In genomic region chr2:97742381-97742847, GRCh38 we compare ENCODE assay signal across 13 cellular contexts. TPM values are rescaled to one million over a fixed set of nuclear protein-coding genes. Genes with fewer than 3 reads are reported as not detected.
DNase-seq lines count a peak whose midpoint lies in the region; ATAC-seq lines count a peak whose summit lies in the region.
"Had no signal": no experiment of that assay in that cellular context is flagged by ENCODE, and none has a peak within 500 bp of the region (broad histone marks: within the 10 kb centered on the region; RNA-seq: fewer than 3 reads in every experiment).

No MANE protein-coding gene starts in this region.

- no peak overlapping the region for H3K4me2 ChIP-seq in GM23248 (ENCODE audit: unreplicated experiment)

- H3K4me3 ChIP-seq in GM23248: no peak overlapping the region
- H3K4me3 ChIP-seq: cardiac muscle cell, gastrocnemius medialis had no signal

- intact Hi-C loops in cardiac septum (cut with DNase I): no loop called here

- H3K27ac ChIP-seq in GM23248: no peak overlapping the region
- H3K27ac ChIP-seq: cardiac muscle cell, gastrocnemius medialis, VCaP had no signal

- no peaks in the 10 kb centered on the region for H3K27me3 ChIP-seq in GM23248 (replicated peaks; ENCODE audit: insufficient read depth)
- H3K27me3 ChIP-seq: cardiac muscle cell, gastrocnemius medialis had no signal

- H3K4me1 ChIP-seq in GM23248 (ENCODE audit: insufficient read depth): peaks cover 7% of the 10 kb centered on the region; the same call in 1 of the 2 replicates
- H3K4me1 ChIP-seq: gastrocnemius medialis had no signal

- H3K9me3 ChIP-seq in GM23248 (ENCODE audit: low read depth): no peaks in the 10 kb centered on the region
- H3K9me3 ChIP-seq: gastrocnemius medialis had no signal

- no peaks in the 10 kb centered on the region for H3K79me2 ChIP-seq in GM23248 (ENCODE audit: insufficient read depth)

- H2AFZ ChIP-seq in GM23248: no peak overlapping the region

- in situ Hi-C loops in GM23248 (cut with MboI): no loop called here

- 51 to 61% methylated on average over 4 of the region's 4 CpGs for WGBS in GM23248 (ENCODE audit: low coverage in 1 of 2, low lambda C conversion rate in 2 of 2, missing lambda C conversion rate in 2 of 2), 2 experiments

- DNase-seq in A172 (ENCODE audit: low spot score) (peak; percentile 62), GM23248 (peak; percentile 36), cardiac septum (ENCODE audit: low spot score) (peak; percentile 44), NCI-H345 treated with DMSO at 0.1 percent for 48 hours (lab: John Stamatoyannopoulos, UW; ENCODE audit: unreplicated experiment) (no peak), GM19238 (ENCODE audit: insufficient read length, low spot score) (no peak)
- DNase-seq in activated CD8-positive, alpha-beta memory T cell treated with anti-CD3 and anti-CD28 coated beads, Interleukin-2, amount 50 U/mL, for 4 hours: peak; percentile 11
- DNase-seq: midbrain, MM.1S had no signal

- H3K36me3 ChIP-seq in GM23248 (ENCODE audit: low read depth): no peaks in the 10 kb centered on the region
- H3K36me3 ChIP-seq: cardiac muscle cell had no signal

- no peaks in the 10 kb centered on the region for H3K9me2 ChIP-seq in GM23248 (ENCODE audit: insufficient read depth)

- no peak overlapping the region for H3K9ac ChIP-seq in GM23248

- ATAC-seq in HG03095 (IDR thresholded peaks at IDR 0.05; ENCODE audit: unreplicated experiment) (no peak), GM21717 (IDR thresholded peaks at IDR 0.05; ENCODE audit: unreplicated experiment) (no peak)
- ATAC-seq: gastrocnemius medialis had no signal

- H4K20me1 ChIP-seq in GM23248 (ENCODE audit: insufficient read depth): no peaks in the 10 kb centered on the region

- H3F3A ChIP-seq in GM23248 (ENCODE audit: insufficient read depth): 0 out of 2 replicates have a peak, but pooled peaks cover 5% of the 10 kb centered on the region

RNA-seq across cellular contexts. Expression of gene ZAP70, which starts 29.0 kb away (rescaled TPM):
- total RNA-seq in A172 (2014; rRNA removed; shearing (Covaris generic)): not detected in 2 replicates
- not detected in 2 replicates for total RNA-seq in GM23248 (2014; rRNA removed; shearing (Covaris generic))
- not detected in 2 replicates for polyA plus RNA-seq in GM23248 (2016; fragmentation: Nextera tagmentation; extraction: Ambion mirVana)
- 1.2 TPM for total RNA-seq in cardiac septum

Comparison
In these comparisons a context has a peak if more than half of its experiments do, and no peak if none do; other contexts are left out.
1. DNase-seq: peak in A172 (single experiment), GM23248 (single experiment), activated CD8-positive, alpha-beta memory T cell treated with anti-CD3 and anti-CD28 coated beads, Interleukin-2, amount 50 U/mL, for 4 hours (single experiment) and cardiac septum (single experiment); none in NCI-H345 treated with DMSO at 0.1 percent for 48 hours (single experiment) and GM19238 (single experiment).